ENCODE assay signal across 20 cellular contexts in genomic region chr6:28743271-28743789, GRCh38.
DNase-seq lines count a peak whose midpoint lies in the region; ATAC-seq, FAIRE-seq and TF ChIP-seq lines count a peak whose summit lies in the region.
"Had no signal": no experiment of that assay in that cellular context is flagged by ENCODE, and none has a peak within 500 bp of the region (broad histone marks: within the 10 kb centered on the region; RNA-seq: fewer than 3 reads in every experiment).

No MANE protein-coding gene starts in this region.

- no peak for DNase-seq in BE2C
- DNase-seq in astrocyte (ENCODE audit: low read depth): no peak
- no peak for DNase-seq in activated T-cell treated with anti-CD3 and anti-CD28 coated beads, Interleukin-2, amount 50 U/mL, for 24 hours
- DNase-seq: CD8-positive, alpha-beta T cell; esophagus squamous epithelium; heart left ventricle; KBM-7; left colon; mucosa of descending colon; NCI-H1105 treated with DMSO at 0.1 percent for 48 hours; occipital lobe; Right ventricle myocardium superior; substantia nigra had no signal

- no peak overlapping the region for H2AFZ ChIP-seq in astrocyte (ENCODE audit: low read depth, low read length)

- TF ChIP-seq CTCF in BE2C (IDR thresholded peaks at IDR 0.05; ENCODE audit: low read depth, low read length) (no peak), astrocyte (IDR thresholded peaks at IDR 0.05; ENCODE audit: insufficient read depth, low read depth, low read length) (no peak)

- H3K27ac ChIP-seq in HUES48 (ENCODE audit: low read depth, low read length) (no peak overlapping the region), astrocyte (ENCODE audit: low read depth, low read length) (no peak overlapping the region)
- H3K27ac ChIP-seq: coronary artery, esophagus squamous epithelium, heart left ventricle had no signal

- no peaks in the 10 kb centered on the region for H3K79me2 ChIP-seq in astrocyte (ENCODE audit: insufficient read depth, low read length)

- H3K4me3 Mint-ChIP-seq in astrocyte (ENCODE audit: unreplicated experiment): peak overlapping the region; percentile 76
- H3K4me3 Mint-ChIP-seq in activated T-helper 17 cell treated with anti-CD3 and anti-CD28 coated beads, Interleukin-2, amount 50 U/mL, for 72 hours: no peak overlapping the region
- no peak overlapping the region for H3K4me3 Mint-ChIP-seq in activated T-cell treated with anti-CD3 and anti-CD28 coated beads, Interleukin-2, amount 50 U/mL, for 24 hours
- H3K4me3 Mint-ChIP-seq: CD8-positive, alpha-beta T cell had no signal

- H3K4me2 ChIP-seq in astrocyte (ENCODE audit: low read length): peak overlapping the region; percentile 35

- no peaks in the 10 kb centered on the region for H3K36me3 ChIP-seq in BE2C
- no peaks in the 10 kb centered on the region for H3K36me3 ChIP-seq in HUES48 (ENCODE audit: control insufficient read depth, insufficient read depth, low read length)
- no peaks in the 10 kb centered on the region for H3K36me3 ChIP-seq in astrocyte (ENCODE audit: insufficient read depth, low read length)
- H3K36me3 ChIP-seq in iPS-15b (ENCODE audit: control insufficient read depth, insufficient read depth, low read length): no peaks in the 10 kb centered on the region
- H3K36me3 ChIP-seq: esophagus squamous epithelium, heart left ventricle had no signal

- H3K36me3 Mint-ChIP-seq in astrocyte (ENCODE audit: low read depth, unreplicated experiment): no peaks in the 10 kb centered on the region
- H3K36me3 Mint-ChIP-seq in activated T-helper 17 cell treated with anti-CD3 and anti-CD28 coated beads, Interleukin-2, amount 50 U/mL, for 72 hours (ENCODE audit: low read depth): peaks cover 9% of the 10 kb centered on the region
- H3K36me3 Mint-ChIP-seq in activated T-cell treated with anti-CD3 and anti-CD28 coated beads, Interleukin-2, amount 50 U/mL, for 24 hours (ENCODE audit: low read depth): no peaks in the 10 kb centered on the region
- H3K36me3 Mint-ChIP-seq: CD8-positive, alpha-beta T cell had no signal

- ATAC-seq in activated T-helper 17 cell treated with anti-CD3 and anti-CD28 coated beads, Interleukin-2, amount 50 U/mL, for 72 hours (replicated peaks): no peak
- no peak for ATAC-seq in GM21528 (IDR thresholded peaks at IDR 0.05; ENCODE audit: low FRiP score, unreplicated experiment)
- no peak for ATAC-seq in HG03045 (IDR thresholded peaks at IDR 0.05; ENCODE audit: unreplicated experiment)
- ATAC-seq: CD8-positive, alpha-beta T cell; heart left ventricle; left colon; mucosa of descending colon; sciatic nerve had no signal

- no peaks in the 10 kb centered on the region for H3K4me1 ChIP-seq in BE2C
- H3K4me1 ChIP-seq in HUES48 (ENCODE audit: control insufficient read depth, insufficient read depth, low read length): peaks cover 15% of the 10 kb centered on the region
- H3K4me1 ChIP-seq in astrocyte (ENCODE audit: insufficient read depth, low read length): no peaks in the 10 kb centered on the region
- H3K4me1 ChIP-seq in iPS-15b (ENCODE audit: control insufficient read depth, insufficient read depth, low read length): peaks cover 3% of the 10 kb centered on the region
- H3K4me1 ChIP-seq: esophagus squamous epithelium, heart left ventricle had no signal

- H3K27me3 ChIP-seq in BE2C (peaks cover 36% of the 10 kb centered on the region), HUES48 (ENCODE audit: control insufficient read depth, insufficient read depth, low read length) (peaks cover 57% of the 10 kb centered on the region), astrocyte (ENCODE audit: insufficient read depth, low read length) (peaks cover 16% of the 10 kb centered on the region), iPS-15b (ENCODE audit: control insufficient read depth, insufficient read depth, low read length) (peaks cover 85% of the 10 kb centered on the region)

- peaks cover 29% of the 10 kb centered on the region for H3K27me3 Mint-ChIP-seq in astrocyte (ENCODE audit: low read depth, unreplicated experiment)
- peaks cover 53% of the 10 kb centered on the region for H3K27me3 Mint-ChIP-seq in activated T-helper 17 cell treated with anti-CD3 and anti-CD28 coated beads, Interleukin-2, amount 50 U/mL, for 72 hours
- peaks cover 70% of the 10 kb centered on the region for H3K27me3 Mint-ChIP-seq in activated T-cell treated with anti-CD3 and anti-CD28 coated beads, Interleukin-2, amount 50 U/mL, for 24 hours

- no peaks in the 10 kb centered on the region for H3K9me3 Mint-ChIP-seq in astrocyte (ENCODE audit: unreplicated experiment)
- peaks cover 15% of the 10 kb centered on the region for H3K9me3 Mint-ChIP-seq in activated T-helper 17 cell treated with anti-CD3 and anti-CD28 coated beads, Interleukin-2, amount 50 U/mL, for 72 hours
- peaks cover 9% of the 10 kb centered on the region for H3K9me3 Mint-ChIP-seq in activated T-cell treated with anti-CD3 and anti-CD28 coated beads, Interleukin-2, amount 50 U/mL, for 24 hours

- H3K27ac Mint-ChIP-seq in astrocyte (ENCODE audit: unreplicated experiment): no peak overlapping the region
- H3K27ac Mint-ChIP-seq in activated T-helper 17 cell treated with anti-CD3 and anti-CD28 coated beads, Interleukin-2, amount 50 U/mL, for 72 hours: no peak overlapping the region
- no peak overlapping the region for H3K27ac Mint-ChIP-seq in activated T-cell treated with anti-CD3 and anti-CD28 coated beads, Interleukin-2, amount 50 U/mL, for 24 hours
- H3K27ac Mint-ChIP-seq: CD8-positive, alpha-beta T cell had no signal

- no peaks in the 10 kb centered on the region for H4K20me1 ChIP-seq in astrocyte (ENCODE audit: insufficient read depth, low read length)

- H3K4me3 ChIP-seq in BE2C (ENCODE audit: low read depth, low read length) (peak overlapping the region; percentile 43), HUES48 (ENCODE audit: low read depth, low read length) (peak overlapping the region; percentile 82), astrocyte (ENCODE audit: insufficient read depth, low read depth, low read length) (no peak overlapping the region), iPS-15b (ENCODE audit: low read depth, low read length) (peak overlapping the region; percentile 53)
- H3K4me3 ChIP-seq: coronary artery, esophagus squamous epithelium, heart left ventricle, mucosa of descending colon had no signal

- peaks cover 4% of the 10 kb centered on the region for H3K4me1 Mint-ChIP-seq in astrocyte (ENCODE audit: low read depth, unreplicated experiment)
- no peaks in the 10 kb centered on the region for H3K4me1 Mint-ChIP-seq in activated T-helper 17 cell treated with anti-CD3 and anti-CD28 coated beads, Interleukin-2, amount 50 U/mL, for 72 hours
- H3K4me1 Mint-ChIP-seq in activated T-cell treated with anti-CD3 and anti-CD28 coated beads, Interleukin-2, amount 50 U/mL, for 24 hours (ENCODE audit: low read depth): no peaks in the 10 kb centered on the region

- H3K9ac ChIP-seq in HUES48 (ENCODE audit: low read depth, low read length) (no peak overlapping the region), astrocyte (ENCODE audit: low read length) (no peak overlapping the region), iPS-15b (ENCODE audit: low read depth, low read length) (no peak overlapping the region)

- H3K9me3 ChIP-seq in BE2C: no peaks in the 10 kb centered on the region
- no peaks in the 10 kb centered on the region for H3K9me3 ChIP-seq in HUES48 (ENCODE audit: control insufficient read depth, insufficient read depth, low read length)
- H3K9me3 ChIP-seq in astrocyte (ENCODE audit: insufficient read depth, low read depth, low read length): peaks cover 4% of the 10 kb centered on the region
- H3K9me3 ChIP-seq in iPS-15b (ENCODE audit: control insufficient read depth, insufficient read depth, low read length): no peaks in the 10 kb centered on the region
- H3K9me3 ChIP-seq: heart left ventricle, mucosa of descending colon had no signal

- no peak for FAIRE-seq in astrocyte (lab: Jason Lieb, UNC)
